Comparison of ENCODE assay signal across 22 cellular contexts in genomic region chr6:105022416-105022815, GRCh38.
DNase-seq lines count a peak whose midpoint lies in the region; ATAC-seq and TF ChIP-seq lines count a peak whose summit lies in the region.
"Had no signal": no experiment of that assay in that cellular context is flagged by ENCODE, and none has a peak within 500 bp of the region (broad histone marks: within the 10 kb centered on the region; RNA-seq: fewer than 3 reads in every experiment).

No MANE protein-coding gene starts in this region.

- H2AFZ ChIP-seq in DND-41 (ENCODE audit: low read depth, low read length), result no peak overlapping the region

- H3K27ac Mint-ChIP-seq in mesothelial cell of epicardium, result peak overlapping the region; percentile 55
- no peak overlapping the region for H3K27ac Mint-ChIP-seq in activated T-helper 1 cell treated with anti-CD3 and anti-CD28 coated beads, Interleukin-12 subunit alpha, Interleukin-12 subunit beta, Interleukin-2, Interleukin-4 antibody, amounts not matched to agents 30 ng/mL and 10 ng/mL and 1 ng/mL, durations not matched to agents 14 hours and 24 hours and 36 hours
- H3K27ac Mint-ChIP-seq: CD8-positive, alpha-beta T cell; IgD-negative memory B cell had no signal

- peaks cover 27% of the 10 kb centered on the region for H3K4me1 Mint-ChIP-seq in mesothelial cell of epicardium
- H3K4me1 Mint-ChIP-seq in activated T-helper 1 cell treated with anti-CD3 and anti-CD28 coated beads, Interleukin-12 subunit alpha, Interleukin-12 subunit beta, Interleukin-2, Interleukin-4 antibody, amounts not matched to agents 30 ng/mL and 10 ng/mL and 1 ng/mL, durations not matched to agents 14 hours and 24 hours and 36 hours (ENCODE audit: low read depth), result no peaks in the 10 kb centered on the region
- H3K4me1 Mint-ChIP-seq: IgD-negative memory B cell had no signal

- no peak overlapping the region for H3K4me2 ChIP-seq in DND-41 (ENCODE audit: insufficient read depth, low read length)
- H3K4me2 ChIP-seq: BLaER1 treated with 17β-estradiol and CSF1 and Interleukin-3, amounts not matched to agents 10 nM and 100 nM had no signal

- H3K27me3 Mint-ChIP-seq in mesothelial cell of epicardium (ENCODE audit: low read depth), result no peaks in the 10 kb centered on the region
- no peaks in the 10 kb centered on the region for H3K27me3 Mint-ChIP-seq in activated T-helper 1 cell treated with anti-CD3 and anti-CD28 coated beads, Interleukin-12 subunit alpha, Interleukin-12 subunit beta, Interleukin-2, Interleukin-4 antibody, amounts not matched to agents 30 ng/mL and 10 ng/mL and 1 ng/mL, durations not matched to agents 14 hours and 24 hours and 36 hours (ENCODE audit: insufficient read depth)

- ATAC-seq in DND-41 (ENCODE audit: insufficient read depth, low read depth), result peak; percentile 24; the same call in 1 of the 3 replicates
- ATAC-seq in GM19455 (IDR thresholded peaks at IDR 0.05; ENCODE audit: unreplicated experiment), result no peak
- no peak for ATAC-seq in GM19023 (IDR thresholded peaks at IDR 0.05; ENCODE audit: unreplicated experiment)
- no peak for ATAC-seq in HG03342 (IDR thresholded peaks at IDR 0.05; ENCODE audit: unreplicated experiment)
- ATAC-seq: CD8-positive, alpha-beta T cell; Panc1; SK-N-SH treated with all-trans-retinoic acid at 6 μM for 48 hours had no signal

- H3K4me3 ChIP-seq in DND-41 (ENCODE audit: low read depth in 1 of 2, low read length in 2 of 2) (no peak overlapping the region), HUES64 (ENCODE audit: low read length) (no peak overlapping the region), ectodermal cell (ENCODE audit: insufficient read depth, low read depth, low read length) (no peak overlapping the region)
- H3K4me3 ChIP-seq: BLaER1 treated with 17β-estradiol and CSF1 and Interleukin-3, amounts not matched to agents 10 nM and 100 nM had no signal

- intact Hi-C loops in activated T-helper 1 cell treated with anti-CD3 and anti-CD28 coated beads, Interleukin-12 subunit alpha, Interleukin-12 subunit beta, Interleukin-2, Interleukin-4 antibody, amounts not matched to agents 30 ng/mL and 10 ng/mL and 1 ng/mL, durations not matched to agents 14 hours and 24 hours and 36 hours (cut with micrococcal nuclease), result no loop called here

- no peaks in the 10 kb centered on the region for H3K9me3 ChIP-seq in DND-41 (ENCODE audit: insufficient read depth, low read length, severe bottlenecking)
- no peaks in the 10 kb centered on the region for H3K9me3 ChIP-seq in HUES64 (ENCODE audit: insufficient read depth, low read depth, low read length)
- H3K9me3 ChIP-seq in ectodermal cell (ENCODE audit: control insufficient read depth, low read length), result no peaks in the 10 kb centered on the region
- H3K9me3 ChIP-seq: BLaER1 treated with 17β-estradiol and CSF1 and Interleukin-3, amounts not matched to agents 10 nM and 100 nM had no signal

- no peaks in the 10 kb centered on the region for H4K20me1 ChIP-seq in DND-41 (ENCODE audit: insufficient read depth, low read length)
- H4K20me1 ChIP-seq: BLaER1 treated with 17β-estradiol and CSF1 and Interleukin-3, amounts not matched to agents 10 nM and 100 nM had no signal

- peaks cover 2% of the 10 kb centered on the region for H3K36me3 Mint-ChIP-seq in mesothelial cell of epicardium
- H3K36me3 Mint-ChIP-seq in activated T-helper 1 cell treated with anti-CD3 and anti-CD28 coated beads, Interleukin-12 subunit alpha, Interleukin-12 subunit beta, Interleukin-2, Interleukin-4 antibody, amounts not matched to agents 30 ng/mL and 10 ng/mL and 1 ng/mL, durations not matched to agents 14 hours and 24 hours and 36 hours (ENCODE audit: low read depth), result no peaks in the 10 kb centered on the region
- H3K36me3 Mint-ChIP-seq: CD8-positive, alpha-beta T cell; IgD-negative memory B cell had no signal

- H3K4me1 ChIP-seq in DND-41 (ENCODE audit: insufficient read depth, low read length) (peaks cover 14% of the 10 kb centered on the region), HUES64 (ENCODE audit: insufficient read depth, low read length) (peaks cover 43% of the 10 kb centered on the region), ectodermal cell (ENCODE audit: control insufficient read depth, insufficient read depth, low read length) (no peaks in the 10 kb centered on the region)
- H3K4me1 ChIP-seq: BLaER1 treated with 17β-estradiol and CSF1 and Interleukin-3, amounts not matched to agents 10 nM and 100 nM had no signal

- H3K4me3 Mint-ChIP-seq in mesothelial cell of epicardium, result no peak overlapping the region
- no peak overlapping the region for H3K4me3 Mint-ChIP-seq in activated T-helper 1 cell treated with anti-CD3 and anti-CD28 coated beads, Interleukin-12 subunit alpha, Interleukin-12 subunit beta, Interleukin-2, Interleukin-4 antibody, amounts not matched to agents 30 ng/mL and 10 ng/mL and 1 ng/mL, durations not matched to agents 14 hours and 24 hours and 36 hours
- H3K4me3 Mint-ChIP-seq: CD8-positive, alpha-beta T cell; IgD-negative memory B cell had no signal

- WGBS in HUES64, result 92% methylated on average over 1 of the region's 1 CpG
- 91 to 100% methylated on average over 1 of the region's 1 CpG for WGBS in ectodermal cell, 2 experiments

- DNase-seq in DND-41, result no peak
- DNase-seq in mesothelial cell of epicardium (ENCODE audit: low spot score in 2 of 2, unreplicated experiment in 2 of 2), result no peak
- DNase-seq in activated T-helper 1 cell treated with anti-CD3 and anti-CD28 coated beads, Interleukin-12 subunit alpha, Interleukin-12 subunit beta, Interleukin-2, Interleukin-4 antibody, amounts not matched to agents 30 ng/mL and 10 ng/mL and 1 ng/mL, durations not matched to agents 14 hours and 24 hours and 36 hours (ENCODE audit: low spot score), result no peak
- DNase-seq: 8988T; CD8-positive, alpha-beta T cell; Kasumi-1; NCI-H1694; NCI-H2081; NCI-H2171; NCI-H345; NCI-H524; NCI-H82; SIG-M5 had no signal

- H3K36me3 ChIP-seq in DND-41 (ENCODE audit: insufficient read depth, low read length) (no peaks in the 10 kb centered on the region), HUES64 (ENCODE audit: insufficient read depth, low read length) (peaks cover 8% of the 10 kb centered on the region; the same call in 1 of the 2 replicates), ectodermal cell (ENCODE audit: control insufficient read depth, insufficient read depth, low read length) (peaks cover 3% of the 10 kb centered on the region)
- H3K36me3 ChIP-seq: BLaER1 treated with 17β-estradiol and CSF1 and Interleukin-3, amounts not matched to agents 10 nM and 100 nM had no signal

- H3K9ac ChIP-seq in DND-41 (ENCODE audit: low read depth, low read length) (no peak overlapping the region), HUES64 (ENCODE audit: low read depth, low read length) (no peak overlapping the region)
- H3K9ac ChIP-seq: BLaER1 treated with 17β-estradiol and CSF1 and Interleukin-3, amounts not matched to agents 10 nM and 100 nM had no signal

- H3K9me3 Mint-ChIP-seq in mesothelial cell of epicardium, result no peaks in the 10 kb centered on the region
- no peaks in the 10 kb centered on the region for H3K9me3 Mint-ChIP-seq in activated T-helper 1 cell treated with anti-CD3 and anti-CD28 coated beads, Interleukin-12 subunit alpha, Interleukin-12 subunit beta, Interleukin-2, Interleukin-4 antibody, amounts not matched to agents 30 ng/mL and 10 ng/mL and 1 ng/mL, durations not matched to agents 14 hours and 24 hours and 36 hours
- H3K9me3 Mint-ChIP-seq: CD8-positive, alpha-beta T cell had no signal

- TF ChIP-seq CTCF in DND-41 (IDR thresholded peaks at IDR 0.05; ENCODE audit: borderline replicate concordance, extremely low read depth, low read length, poor library complexity, severe bottlenecking) (no peak), mesothelial cell of epicardium (IDR thresholded peaks at IDR 0.05; ENCODE audit: unreplicated experiment) (no peak)

- H3K27ac ChIP-seq in DND-41 (ENCODE audit: low read length), result no peak overlapping the region
- H3K27ac ChIP-seq in HUES64 (ENCODE audit: low read depth, low read length), result peak overlapping the region; percentile 56; the same call in 1 of the 2 replicates
- H3K27ac ChIP-seq in ectodermal cell (ENCODE audit: insufficient read depth, low read depth, low read length, poor library complexity, severe bottlenecking), result peak overlapping the region; percentile 36
- H3K27ac ChIP-seq: BLaER1 treated with 17β-estradiol and CSF1 and Interleukin-3, amounts not matched to agents 10 nM and 100 nM had no signal

- H3K79me2 ChIP-seq in DND-41 (ENCODE audit: insufficient read depth, low read length), result no peaks in the 10 kb centered on the region

- H3K27me3 ChIP-seq in DND-41 (ENCODE audit: insufficient read depth, low read length, poor library complexity) (no peaks in the 10 kb centered on the region), HUES64 (ENCODE audit: insufficient read depth, low read length) (no peaks in the 10 kb centered on the region), ectodermal cell (ENCODE audit: control insufficient read depth, insufficient read depth, low read length, poor library complexity, severe bottlenecking) (no peaks in the 10 kb centered on the region)
- H3K27me3 ChIP-seq: BLaER1 treated with 17β-estradiol and CSF1 and Interleukin-3, amounts not matched to agents 10 nM and 100 nM had no signal
